In the genomic region with DNA sequence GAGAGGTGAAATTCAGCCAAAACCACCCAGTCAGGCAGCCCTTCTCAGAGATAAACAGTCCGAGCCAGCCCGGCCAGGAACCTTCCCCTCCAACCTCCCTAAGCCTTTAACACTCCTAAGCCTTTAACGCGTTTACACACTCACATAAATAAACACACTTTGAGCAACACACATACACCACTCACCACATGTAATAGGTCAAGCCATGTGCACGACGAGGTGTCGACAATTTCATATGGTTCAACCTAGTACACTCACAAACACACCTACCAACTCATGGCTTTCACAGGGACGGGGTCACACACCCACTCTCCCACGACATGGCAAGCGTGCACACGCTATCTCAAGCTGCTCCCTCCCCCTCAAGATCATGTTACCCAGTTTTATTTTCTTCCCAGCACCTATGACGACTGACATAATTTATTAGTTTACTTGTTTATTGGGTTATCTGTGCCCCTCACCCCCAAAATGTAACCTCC, we compare ENCODE assay signal across 9 cellular contexts. TPM values are rescaled to one million over a fixed set of nuclear protein-coding genes. Genes with fewer than 3 reads are reported as not detected.
DNase-seq lines count a peak whose midpoint lies in the region; ATAC-seq and TF ChIP-seq lines count a peak whose summit lies in the region.
"Had no signal": no experiment of that assay in that cellular context is flagged by ENCODE, and none has a peak within 500 bp of the region (broad histone marks: within the 10 kb centered on the region; RNA-seq: fewer than 3 reads in every experiment).

No MANE protein-coding gene starts in this region.

- H3K9me3 ChIP-seq in adrenal gland (replicated peaks in 1 of 3): no peaks in the 10 kb centered on the region

- H3K27ac ChIP-seq in adrenal gland: peak overlapping the region; percentile 48 to 88 (median 67)
- H3K27ac ChIP-seq in temporal lobe (ENCODE audit: low read depth, low read length): peak overlapping the region; percentile 58

- no peaks in the 10 kb centered on the region for H3K27me3 ChIP-seq in adrenal gland

- H3K4me3 ChIP-seq in adrenal gland: peak overlapping the region in 1 of 4 donors; percentile 40

- ATAC-seq in left lobe of liver (peak; percentile 24), HG03039 (IDR thresholded peaks at IDR 0.05; ENCODE audit: unreplicated experiment) (no peak), HG03280 (IDR thresholded peaks at IDR 0.05; ENCODE audit: unreplicated experiment) (no peak), GM18519 (IDR thresholded peaks at IDR 0.05; ENCODE audit: low FRiP score, unreplicated experiment) (no peak)

- WGBS in adrenal gland, 4 donors: 31 to 45% (median 35%) methylated on average over 10 to 12 of the region's 12 CpGs

- H3K4me1 ChIP-seq in adrenal gland (replicated peaks in 1 of 2): peaks cover 22 to 28% of the 10 kb centered on the region in 2 donors

- TF ChIP-seq POLR2A in adrenal gland (IDR thresholded peaks at IDR 0.05): no peak

- H3K36me3 ChIP-seq in adrenal gland (replicated peaks in 1 of 2): no peaks in the 10 kb centered on the region

- intact Hi-C loops in adrenal gland (cut with DNase I): no loop called here

- no peak for TF ChIP-seq CTCF in adrenal gland (IDR thresholded peaks at IDR 0.05)

- DNase-seq in DMS 273 (lab: John Stamatoyannopoulos, UW; ENCODE audit: unreplicated experiment): peak; percentile 55
- no peak for DNase-seq in DMS 273 treated with DMSO at 0.1 percent for 48 hours (lab: John Stamatoyannopoulos, UW)
- DNase-seq in adrenal gland: no peak
- DNase-seq in left lobe of liver (ENCODE audit: low spot score): no peak

RNA-seq across cellular contexts. Expression of a gene that starts 15.5 kb away (rescaled TPM):
- 10 to 100 TPM in 7 of 8 donors, 1 to 10 TPM in 1; 6.8 to 32.3 (median 26.4) TPM for total RNA-seq in adrenal gland
- polyA plus RNA-seq in adrenal gland: 10 to 100 TPM in 2 of 3 donors, 1 to 10 TPM in 1; 3.8 to 24.8 (median 14.8) TPM
- 115 TPM for total RNA-seq in left lobe of liver
- 1.2 TPM for total RNA-seq in temporal lobe

RNA-seq across cellular contexts. Expression of a gene that starts 30.5 kb away (rescaled TPM):
- total RNA-seq in adrenal gland: 10 to 100 TPM; 35.6 to 89.0 (median 53.7) TPM
- 10 to 100 TPM; 23.9 to 72.5 (median 48.8) TPM for polyA plus RNA-seq in adrenal gland
- 39.3 TPM for total RNA-seq in left lobe of liver
- total RNA-seq in temporal lobe: 27.0 TPM

RNA-seq across cellular contexts. Expression of a gene that starts 37.4 kb away (rescaled TPM):
- total RNA-seq in adrenal gland: under 1 TPM in 1 of 8 donors, not detected in 7; 0.30 TPM
- polyA plus RNA-seq in adrenal gland: not detected
- not detected for total RNA-seq in left lobe of liver
- total RNA-seq in temporal lobe: not detected
- total RNA-seq: A172 had no signal

RNA-seq across cellular contexts. Expression of a gene that starts 39.7 kb away (rescaled TPM):
- total RNA-seq in adrenal gland (1 to 10 TPM in 3 of 8 donors, under 1 TPM in 4, not detected in 1; 0.24 to 2.1 (median 0.71) TPM), left lobe of liver (22.0 TPM), temporal lobe (1.2 TPM)
- polyA plus RNA-seq in adrenal gland: 1 to 10 TPM in 1 of 3 donors, under 1 TPM in 1, not detected in 1; 0.56 to 1.0 TPM
